ENCODE assay signal across 18 cellular contexts in the genomic region with DNA sequence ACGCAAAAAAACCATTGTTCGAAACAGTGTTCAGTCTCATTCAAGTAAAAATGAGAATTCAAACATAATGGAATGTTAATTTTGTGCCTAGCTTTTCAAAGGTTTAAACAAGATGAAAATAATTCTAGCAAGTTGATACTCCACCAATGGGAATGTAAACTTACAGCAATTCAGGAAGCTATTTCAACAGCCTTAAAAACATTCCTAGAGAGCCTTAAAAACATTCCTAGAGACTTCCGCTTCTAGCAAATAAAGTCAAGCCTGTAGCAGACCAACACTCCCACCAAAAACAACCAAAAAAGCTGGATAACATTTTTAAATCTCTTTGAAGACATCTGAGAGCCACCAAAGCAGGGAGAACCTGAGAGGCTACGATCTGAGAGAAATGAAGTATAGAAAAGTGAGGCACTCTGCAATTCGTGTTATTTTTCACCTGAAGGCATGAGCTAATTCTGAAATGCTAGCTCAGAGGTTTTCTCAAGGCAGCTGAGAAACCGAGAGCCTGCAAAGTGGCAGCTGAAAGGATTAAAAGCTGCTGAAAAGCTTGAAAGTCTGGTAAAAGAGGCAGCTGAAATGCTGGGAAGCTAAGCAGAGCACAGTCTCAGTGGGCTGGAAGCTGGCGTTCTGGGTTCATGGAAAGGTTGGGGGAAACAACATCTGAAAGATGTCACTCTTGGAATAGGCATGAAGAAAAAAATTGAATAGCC. TPM values are rescaled to one million over a fixed set of nuclear protein-coding genes. Genes with fewer than 3 reads are reported as not detected.
DNase-seq lines count a peak whose midpoint lies in the region; FAIRE-seq and TF ChIP-seq lines count a peak whose summit lies in the region.
"Had no signal": no experiment of that assay in that cellular context is flagged by ENCODE, and none has a peak within 500 bp of the region (broad histone marks: within the 10 kb centered on the region; RNA-seq: fewer than 3 reads in every experiment).

No MANE protein-coding gene starts in this region.

- H3K36me3 ChIP-seq in SJSA1, result no peaks in the 10 kb centered on the region
- H3K36me3 ChIP-seq in fibroblast of lung (ENCODE audit: control insufficient read depth, insufficient read depth, low read length), result no peaks in the 10 kb centered on the region

- peak overlapping the region; percentile 52 for H3K4me3 Mint-ChIP-seq in nephron progenitor cell
- H3K4me3 Mint-ChIP-seq: activated T-cell treated with anti-CD3 and anti-CD28 coated beads, Interleukin-2, amount 50 U/mL, for 4 hours; CD8-positive, alpha-beta T cell; naive B cell; T-helper 1 cell treated with Interleukin-12 subunit alpha and Interleukin-12 subunit beta and Interleukin-4 antibody, amounts not matched to agents 30 μg/mL and 1 μg/mL, for 36 hours had no signal

- peak; percentile 27 for DNase-seq in EH (ENCODE audit: low read depth)
- peak in 1 of 2 experiments; percentile 20 for DNase-seq in SJSA1 (ENCODE audit: low read depth in 1 of 2, low spot score in 2 of 2)
- DNase-seq in fibroblast of lung (ENCODE audit: low read depth in 2 of 2), result peak; percentile 29 to 43
- DNase-seq in nephron progenitor cell, result no peak
- no peak for DNase-seq in NAMALWA (ENCODE audit: low spot score)
- no peak for DNase-seq in NCI-H446 (lab: John Stamatoyannopoulos, UW)
- DNase-seq in frontal cortex (ENCODE audit: low spot score in 2 of 2), result no peak
- DNase-seq in ACHN, result no peak
- DNase-seq: activated CD4-positive, alpha-beta T cell treated with anti-CD3 and anti-CD28 coated beads for 4 hours; activated T-cell treated with anti-CD3 and anti-CD28 coated beads, Interleukin-2, amount 50 U/mL, for 4 hours; amniotic stem cell; CD8-positive, alpha-beta T cell; KG1; naive B cell; NCI-H146; stimulated activated naive CD8-positive, alpha-beta T cell treated with anti-CD3 and anti-CD28 coated beads, Interleukin-15, Interleukin-2, amounts not matched to agents 100 U/mL and 50 U/mL, for 24 hours had no signal

- H3K79me2 ChIP-seq in fibroblast of lung (ENCODE audit: control insufficient read depth, insufficient read depth, low read length), result no peaks in the 10 kb centered on the region

- H3K4me3 ChIP-seq in SJSA1 (no peak overlapping the region), fibroblast of lung (replicated peaks in 1 of 4; ENCODE audit: control extremely low read depth in 1 of 4, insufficient read depth in 1 of 4, low read depth in 3 of 4, low read length in 4 of 4) (peak overlapping the region in 1 of 4 experiments; percentile 56)

- H3K27ac ChIP-seq in SJSA1, result peak overlapping the region; percentile 16; the same call in 1 of the 2 replicates
- no peak overlapping the region for H3K27ac ChIP-seq in fibroblast of lung (ENCODE audit: insufficient read depth, low read length)

- H3K27me3 Mint-ChIP-seq in nephron progenitor cell (ENCODE audit: low read depth, poor library complexity), result no peaks in the 10 kb centered on the region

- H3K9ac ChIP-seq in fibroblast of lung (ENCODE audit: insufficient read depth, low read length), result no peak overlapping the region

- no peaks in the 10 kb centered on the region for H3K27me3 ChIP-seq in SJSA1 (replicated peaks)
- H3K27me3 ChIP-seq in fibroblast of lung (ENCODE audit: control insufficient read depth, insufficient read depth, low read length), result no peaks in the 10 kb centered on the region

- peak overlapping the region; percentile 69 for H3K4me2 ChIP-seq in fibroblast of lung (ENCODE audit: extremely low read depth, insufficient read depth, low read length)

- no peak for FAIRE-seq in frontal cortex (lab: Jason Lieb, UNC)

- peak overlapping the region; percentile 99 for H3K27ac Mint-ChIP-seq in nephron progenitor cell
- H3K27ac Mint-ChIP-seq: CD8-positive, alpha-beta T cell; T-helper 1 cell treated with Interleukin-12 subunit alpha and Interleukin-12 subunit beta and Interleukin-4 antibody, amounts not matched to agents 30 μg/mL and 1 μg/mL, for 36 hours had no signal

- in situ Hi-C loops in ACHN (cut with HindIII; ENCODE audit: low pct_ligation_motif_present, low pct_unique_long_range_greater_than_20kb, low sequenced_read_pairs), result no loop called here

- peaks cover 6% of the 10 kb centered on the region for H3K36me3 Mint-ChIP-seq in nephron progenitor cell (ENCODE audit: low read depth)
- H3K36me3 Mint-ChIP-seq: CD8-positive, alpha-beta T cell; naive B cell had no signal

- H3K9me3 ChIP-seq in SJSA1 (replicated peaks) (no peaks in the 10 kb centered on the region), fibroblast of lung (ENCODE audit: control insufficient read depth, insufficient read depth, low read depth, low read length) (no peaks in the 10 kb centered on the region)

- H4K20me1 ChIP-seq in fibroblast of lung (ENCODE audit: control insufficient read depth, extremely low read depth, insufficient read depth, low read length), result no peaks in the 10 kb centered on the region

- no peak overlapping the region for H2AFZ ChIP-seq in fibroblast of lung (ENCODE audit: low read length)

- peaks cover 13% of the 10 kb centered on the region for H3K4me1 Mint-ChIP-seq in nephron progenitor cell
- H3K4me1 Mint-ChIP-seq: naive B cell had no signal

- peaks cover 3% of the 10 kb centered on the region for H3K9me3 Mint-ChIP-seq in nephron progenitor cell
- H3K9me3 Mint-ChIP-seq: activated T-cell treated with anti-CD3 and anti-CD28 coated beads, Interleukin-2, amount 50 U/mL, for 4 hours; CD8-positive, alpha-beta T cell; T-helper 1 cell treated with Interleukin-12 subunit alpha and Interleukin-12 subunit beta and Interleukin-4 antibody, amounts not matched to agents 30 μg/mL and 1 μg/mL, for 36 hours had no signal

- TF ChIP-seq CTCF in fibroblast of lung (conservative IDR thresholded peaks at IDR 0.05 in 1 of 2, IDR thresholded peaks at IDR 0.05 in 1 of 2; ENCODE audit: low read depth in 1 of 2, low read length in 2 of 2) (no peak), nephron progenitor cell (IDR thresholded peaks at IDR 0.05) (no peak)

- H3K4me1 ChIP-seq in SJSA1 (replicated peaks) (peaks cover 3% of the 10 kb centered on the region; the same call in 1 of the 2 replicates), fibroblast of lung (ENCODE audit: control insufficient read depth, extremely low read depth, insufficient read depth, low read length) (peaks cover 3% of the 10 kb centered on the region)

RNA-seq across cellular contexts. Expression of a gene that starts 20.9 kb away (rescaled TPM):
- 0.44 and 1.4 TPM in 2 replicates for total RNA-seq in SJSA1 (2014; rRNA removed; shearing (Covaris generic))
- 0.51 and 3.0 TPM in 2 replicates for total RNA-seq in fibroblast of lung
- polyA plus RNA-seq in fibroblast of lung, result 0.94 and 1.2 TPM in 2 replicates
- polyA plus RNA-seq in fibroblast of lung (2012), result 0.65 and 0.75 TPM in 2 replicates
- 1.1 and 1.4 TPM in 2 replicates for polyA minus RNA-seq in fibroblast of lung (ENCODE audit: low replicate concordance)
- 13.9 TPM for total RNA-seq in frontal cortex
- total RNA-seq: CD8-positive, alpha-beta T cell; G401 had no signal

Comparison
In these comparisons a context has a peak if more than half of its experiments do, and no peak if none do; other contexts are left out.
1. DNase-seq: peak in EH (single experiment) and fibroblast of lung (2 of 2); none in nephron progenitor cell (single experiment), NAMALWA (single experiment), NCI-H446 (0 of 2), frontal cortex (0 of 2) and ACHN (single experiment).